Comparison of ENCODE assay signal across 8 cellular contexts in genomic region chr3:119498188-119498987, GRCh38.
DNase-seq lines count a peak whose midpoint lies in the region; ATAC-seq and TF ChIP-seq lines count a peak whose summit lies in the region.

Gene TIMMDC1, plus strand, starts transcription at chr3:119498547. Its CDS starts 187 bp downstream, at chr3:119498734.

- peak within 1 kb of the TSS; percentile 100 for H3K4me3 Mint-ChIP-seq in nephron progenitor cell
- H3K4me3 Mint-ChIP-seq in stimulated activated naive CD8-positive, alpha-beta T cell treated with anti-CD3 and anti-CD28 coated beads, Interleukin-15, amount 100 ng/mL, for 72 hours: peak within 1 kb of the TSS; percentile 99 to 100

- no peaks in the 10 kb centered on the region for H4K20me1 ChIP-seq in MM.1S (ENCODE audit: insufficient read depth, low read length)

- H3F3A ChIP-seq in MM.1S (ENCODE audit: insufficient read depth, low read length): no peaks in the 10 kb centered on the region

- TF ChIP-seq CTCF in MM.1S (IDR thresholded peaks at IDR 0.05; ENCODE audit: low read length): no peak
- no peak for TF ChIP-seq CTCF in nephron progenitor cell (IDR thresholded peaks at IDR 0.05)

- peaks cover 12% of the 10 kb centered on the region for H3K36me3 Mint-ChIP-seq in nephron progenitor cell (ENCODE audit: low read depth)

- H3K36me3 ChIP-seq in ES-I3 (ENCODE audit: insufficient read depth, low read length): peaks cover 7% of the 10 kb centered on the region; the same call in 1 of the 2 replicates
- peaks cover 20% of the 10 kb centered on the region for H3K36me3 ChIP-seq in HAP-1 (replicated peaks)
- no peaks in the 10 kb centered on the region for H3K36me3 ChIP-seq in MM.1S (replicated peaks; ENCODE audit: insufficient read depth, low read length)

- H3K79me2 ChIP-seq in MM.1S (ENCODE audit: low read length): peaks cover 26% of the 10 kb centered on the region

- no peaks in the 10 kb centered on the region for H3K9me3 ChIP-seq in ES-I3 (ENCODE audit: control insufficient read depth, insufficient read depth, low read length)
- H3K9me3 ChIP-seq in HAP-1: no peaks in the 10 kb centered on the region
- H3K9me3 ChIP-seq in MM.1S (replicated peaks; ENCODE audit: insufficient read depth, low read length): no peaks in the 10 kb centered on the region

- in situ Hi-C loops in HAP-1 (cut with MboI; ENCODE audit: low sequenced_read_pairs): loop anchor here (25.0 kb wide), 1 partner anchor 189 kb away; the partner anchor contains the start of gene COX17

- peaks cover 4% of the 10 kb centered on the region for H3K27me3 Mint-ChIP-seq in nephron progenitor cell (ENCODE audit: low read depth, poor library complexity)
- no peaks in the 10 kb centered on the region for H3K27me3 Mint-ChIP-seq in stimulated activated naive CD8-positive, alpha-beta T cell treated with anti-CD3 and anti-CD28 coated beads, Interleukin-15, amount 100 ng/mL, for 72 hours

- peak; percentile 99 for ATAC-seq in stimulated activated naive CD8-positive, alpha-beta T cell treated with anti-CD3 and anti-CD28 coated beads, Interleukin-15, amount 100 ng/mL, for 72 hours

- H3K9me3 Mint-ChIP-seq in nephron progenitor cell: no peaks in the 10 kb centered on the region
- H3K9me3 Mint-ChIP-seq in stimulated activated naive CD8-positive, alpha-beta T cell treated with anti-CD3 and anti-CD28 coated beads, Interleukin-15, amount 100 ng/mL, for 72 hours: no peaks in the 10 kb centered on the region

- peak within 1 kb of the TSS; percentile 65 for H3K4me2 ChIP-seq in MM.1S (ENCODE audit: low read depth, low read length)

- DNase-seq in HAP-1 (ENCODE audit: low spot score in 2 of 2) (peak; percentile 95 to 97), MM.1S (peak; percentile 99), SIG-M5 (lab: John Stamatoyannopoulos, UW) (peak; percentile 75), activated gamma-delta T cell (lab: John Stamatoyannopoulos, UW) (peak; percentile 88), fibroblast of the conjunctiva (ENCODE audit: low read depth) (peak; percentile 90), nephron progenitor cell (peak; percentile 96)
- peak; percentile 94 to 97 for DNase-seq in stimulated activated naive CD8-positive, alpha-beta T cell treated with anti-CD3 and anti-CD28 coated beads, Interleukin-15, amount 100 ng/mL, for 72 hours

- H3K27ac ChIP-seq in MM.1S (ENCODE audit: low read length): peak within 1 kb of the TSS; percentile 76

- H3K9me2 ChIP-seq in MM.1S (replicated peaks; ENCODE audit: insufficient read depth, low read length): no peaks in the 10 kb centered on the region

- H3K4me1 ChIP-seq in ES-I3 (ENCODE audit: insufficient read depth, low read length): 0 out of 2 replicates have a peak, but pooled peaks cover 4% of the 10 kb centered on the region
- H3K4me1 ChIP-seq in HAP-1: peaks cover 12% of the 10 kb centered on the region
- H3K4me1 ChIP-seq in MM.1S (ENCODE audit: low read length): 0 out of 2 replicates have a peak, but pooled peaks cover 6% of the 10 kb centered on the region

- peak within 1 kb of the TSS; percentile 85 for H3K4me3 ChIP-seq in HAP-1
- peak within 1 kb of the TSS; percentile 92 for H3K4me3 ChIP-seq in MM.1S (ENCODE audit: low read length)

- H3K27me3 ChIP-seq in HAP-1 (ENCODE audit: low read depth) (no peaks in the 10 kb centered on the region), MM.1S (replicated peaks; ENCODE audit: insufficient read depth, low read length) (no peaks in the 10 kb centered on the region)

- peaks cover 45% of the 10 kb centered on the region for H3K4me1 Mint-ChIP-seq in nephron progenitor cell
- peaks cover 46% of the 10 kb centered on the region for H3K4me1 Mint-ChIP-seq in stimulated activated naive CD8-positive, alpha-beta T cell treated with anti-CD3 and anti-CD28 coated beads, Interleukin-15, amount 100 ng/mL, for 72 hours

- H3K9ac ChIP-seq in ES-I3 (ENCODE audit: low read depth, low read length) (peak within 1 kb of the TSS; percentile 83), MM.1S (ENCODE audit: low read length) (peak within 1 kb of the TSS; percentile 93)

- peak within 1 kb of the TSS; percentile 85 for H2AFZ ChIP-seq in MM.1S (ENCODE audit: low read length)

- H3K27ac Mint-ChIP-seq in nephron progenitor cell: peak within 1 kb of the TSS; percentile 100
- peak within 1 kb of the TSS; percentile 98 to 100 for H3K27ac Mint-ChIP-seq in stimulated activated naive CD8-positive, alpha-beta T cell treated with anti-CD3 and anti-CD28 coated beads, Interleukin-15, amount 100 ng/mL, for 72 hours

Comparison
In these comparisons a context has a peak if more than half of its experiments do, and no peak if none do; other contexts are left out.
1. Peak in every context shown above with its lines: DNase-seq, ATAC-seq, H3K4me3 ChIP-seq and H3K27ac ChIP-seq.